Comparison of ENCODE assay signal across 9 cellular contexts in genomic region chr1:98119793-98120192, GRCh38.
A peak's percentile ranks its signal among the peaks of the same experiment; 100 is the strongest.
DNase-seq lines count a peak whose midpoint lies in the region; ATAC-seq, FAIRE-seq and TF ChIP-seq lines count a peak whose summit lies in the region.
"Had no signal": no experiment of that assay in that cellular context is flagged by ENCODE, and none has a peak within 500 bp of the region (broad histone marks: within the 10 kb centered on the region; RNA-seq: fewer than 3 reads in every experiment).

No MANE protein-coding gene starts in this region.

- H3K9me3 ChIP-seq in Karpas-422 (ENCODE audit: low read length), result no peaks in the 10 kb centered on the region
- no peaks in the 10 kb centered on the region for H3K9me3 ChIP-seq in keratinocyte (ENCODE audit: control insufficient read depth, low read depth, low read length)
- H3K9me3 ChIP-seq: heart left ventricle had no signal

- H3K4me3 ChIP-seq in Karpas-422 (ENCODE audit: low read length), result no peak overlapping the region
- H3K4me3 ChIP-seq in keratinocyte (ENCODE audit: control insufficient read depth in 2 of 3, extremely low read depth in 1 of 3, insufficient read depth in 2 of 3, low read depth in 1 of 3, low read length in 3 of 3), result no peak overlapping the region
- H3K4me3 ChIP-seq: heart left ventricle had no signal

- no peaks in the 10 kb centered on the region for H3K79me2 ChIP-seq in Karpas-422 (ENCODE audit: low read length)
- H3K79me2 ChIP-seq in keratinocyte (ENCODE audit: control insufficient read depth, insufficient read depth, low read length), result no peaks in the 10 kb centered on the region

- H3K36me3 ChIP-seq in Karpas-422 (ENCODE audit: insufficient read depth, low read length), result no peaks in the 10 kb centered on the region
- H3K36me3 ChIP-seq in keratinocyte (ENCODE audit: control insufficient read depth in 2 of 2, extremely low read depth in 1 of 2, insufficient read depth in 2 of 2, low read length in 2 of 2), result no peaks in the 10 kb centered on the region
- H3K36me3 ChIP-seq: heart left ventricle had no signal

- H2AFZ ChIP-seq in Karpas-422 (ENCODE audit: low read length), result no peak overlapping the region
- H2AFZ ChIP-seq in keratinocyte (ENCODE audit: control insufficient read depth, low read length), result no peak overlapping the region

- H3K4me2 ChIP-seq in Karpas-422 (ENCODE audit: low read depth, low read length, poor library complexity, severe bottlenecking) (no peak overlapping the region), keratinocyte (ENCODE audit: control insufficient read depth, extremely low read depth, insufficient read depth, low read depth, low read length) (no peak overlapping the region)

- H3K27ac ChIP-seq in Karpas-422 (ENCODE audit: low read length) (no peak overlapping the region), keratinocyte (ENCODE audit: control insufficient read depth, insufficient read depth, low read length) (no peak overlapping the region)
- H3K27ac ChIP-seq: heart left ventricle had no signal

- H3K9me2 ChIP-seq in Karpas-422 (replicated peaks; ENCODE audit: insufficient read depth, low read length), result no peaks in the 10 kb centered on the region

- no peak for ATAC-seq in GM21786 (IDR thresholded peaks at IDR 0.05; ENCODE audit: unreplicated experiment)
- no peak for ATAC-seq in activated CD4-positive, CD25-positive, alpha-beta regulatory T cell treated with anti-CD3 and anti-CD28 coated beads, Interleukin-2, amount 50 U/mL, for 24 hours
- ATAC-seq: heart left ventricle had no signal

- H4K20me1 ChIP-seq in Karpas-422 (ENCODE audit: insufficient read depth, low read depth, low read length), result no peaks in the 10 kb centered on the region
- no peaks in the 10 kb centered on the region for H4K20me1 ChIP-seq in keratinocyte (ENCODE audit: control insufficient read depth, extremely low read depth, insufficient read depth, low read length)

- H3K27me3 ChIP-seq in Karpas-422 (ENCODE audit: low read length) (no peaks in the 10 kb centered on the region), keratinocyte (ENCODE audit: control insufficient read depth, extremely low read depth, insufficient read depth, low read length) (no peaks in the 10 kb centered on the region)
- H3K27me3 ChIP-seq: heart left ventricle had no signal

- DNase-seq in DMS53 treated with DMSO at 0.1 percent for 48 hours (lab: John Stamatoyannopoulos, UW; ENCODE audit: unreplicated experiment), result peak; percentile 68
- peak; percentile 58 for DNase-seq in Karpas-422
- peak; percentile 44 for DNase-seq in RKO (ENCODE audit: low spot score)
- DNase-seq in keratinocyte (ENCODE audit: low read depth, low spot score), result no peak
- DNase-seq in activated CD8-positive, alpha-beta memory T cell treated with anti-CD3 and anti-CD28 coated beads, Interleukin-2, amount 50 U/mL, for 4 hours, result no peak
- no peak for DNase-seq in GOT3 (lab: John Stamatoyannopoulos, UW)

- no peaks in the 10 kb centered on the region for H3K9me1 ChIP-seq in keratinocyte (ENCODE audit: control insufficient read depth, extremely low read depth, insufficient read depth, low read length)

- no peak for TF ChIP-seq CTCF in keratinocyte (optimal IDR thresholded peaks at IDR 0.05 in 1 of 3, IDR thresholded peaks at IDR 0.05 in 1 of 3, conservative IDR thresholded peaks at IDR 0.05 in 1 of 3; ENCODE audit: extremely low read depth in 1 of 3, insufficient read depth in 2 of 3, low read length in 3 of 3)

- H3K4me1 ChIP-seq in Karpas-422 (ENCODE audit: low read length) (no peaks in the 10 kb centered on the region), keratinocyte (ENCODE audit: control insufficient read depth, extremely low read depth, insufficient read depth, low read length) (no peaks in the 10 kb centered on the region)
- H3K4me1 ChIP-seq: heart left ventricle had no signal

- dilution Hi-C loops in keratinocyte (cut with MboI; ENCODE audit: extremely low pct_ligation_motif_present, low sequenced_read_pairs), result no loop called here

- FAIRE-seq in keratinocyte (lab: Jason Lieb, UNC), result peak; percentile 71

- H3K9ac ChIP-seq in Karpas-422 (ENCODE audit: low read length) (no peak overlapping the region), keratinocyte (ENCODE audit: control insufficient read depth, extremely low read depth, insufficient read depth, low read length) (no peak overlapping the region)

Comparison
In these comparisons a context has a peak if more than half of its experiments do, and no peak if none do; other contexts are left out.
1. DNase-seq: peak in DMS53 treated with DMSO at 0.1 percent for 48 hours (single experiment), Karpas-422 (single experiment) and RKO (single experiment); none in keratinocyte (single experiment), activated CD8-positive, alpha-beta memory T cell treated with anti-CD3 and anti-CD28 coated beads, Interleukin-2, amount 50 U/mL, for 4 hours (single experiment) and GOT3 (single experiment).